1 cellular context compared by ENCODE assay signal in the genomic region with DNA sequence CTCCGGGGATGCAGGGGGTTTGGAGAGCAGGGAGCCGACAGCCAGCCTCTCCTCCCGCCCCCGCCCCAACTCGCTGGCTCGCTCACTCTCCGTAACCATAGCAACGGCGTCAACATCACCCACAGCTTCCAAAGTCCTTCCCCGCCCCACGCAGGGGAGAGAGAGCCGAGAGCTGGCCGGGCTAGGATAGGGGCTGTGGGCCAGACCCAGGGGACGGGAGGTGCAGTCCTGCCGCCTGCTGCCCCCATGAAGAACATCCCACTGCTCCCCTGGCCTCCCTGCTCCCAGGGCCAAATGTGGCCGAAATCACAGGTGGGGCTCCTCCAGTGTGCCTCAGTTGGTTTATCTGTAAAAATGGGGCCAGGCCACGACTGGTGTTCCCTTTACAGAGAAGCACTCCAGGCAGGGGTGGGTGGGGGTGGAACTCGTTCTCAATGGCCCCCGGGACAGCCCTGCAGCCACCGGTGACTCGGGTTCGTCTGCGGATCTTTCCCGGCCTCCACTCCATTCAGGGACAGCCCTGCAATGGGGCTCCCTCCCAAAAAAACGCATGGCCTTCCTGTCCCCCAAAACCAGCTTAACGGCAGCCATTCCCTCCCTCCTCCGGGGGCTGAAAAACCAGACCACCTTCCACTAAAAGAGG.
TF ChIP-seq lines count a peak whose summit lies in the region.

No MANE protein-coding gene starts in this region.

TF ChIP-seq in GM23338, 12 proteins besides CTCF, POLR2A, EP300 and RAD21 (continued from another document):
- TF ChIP-seq, protein P1, sequence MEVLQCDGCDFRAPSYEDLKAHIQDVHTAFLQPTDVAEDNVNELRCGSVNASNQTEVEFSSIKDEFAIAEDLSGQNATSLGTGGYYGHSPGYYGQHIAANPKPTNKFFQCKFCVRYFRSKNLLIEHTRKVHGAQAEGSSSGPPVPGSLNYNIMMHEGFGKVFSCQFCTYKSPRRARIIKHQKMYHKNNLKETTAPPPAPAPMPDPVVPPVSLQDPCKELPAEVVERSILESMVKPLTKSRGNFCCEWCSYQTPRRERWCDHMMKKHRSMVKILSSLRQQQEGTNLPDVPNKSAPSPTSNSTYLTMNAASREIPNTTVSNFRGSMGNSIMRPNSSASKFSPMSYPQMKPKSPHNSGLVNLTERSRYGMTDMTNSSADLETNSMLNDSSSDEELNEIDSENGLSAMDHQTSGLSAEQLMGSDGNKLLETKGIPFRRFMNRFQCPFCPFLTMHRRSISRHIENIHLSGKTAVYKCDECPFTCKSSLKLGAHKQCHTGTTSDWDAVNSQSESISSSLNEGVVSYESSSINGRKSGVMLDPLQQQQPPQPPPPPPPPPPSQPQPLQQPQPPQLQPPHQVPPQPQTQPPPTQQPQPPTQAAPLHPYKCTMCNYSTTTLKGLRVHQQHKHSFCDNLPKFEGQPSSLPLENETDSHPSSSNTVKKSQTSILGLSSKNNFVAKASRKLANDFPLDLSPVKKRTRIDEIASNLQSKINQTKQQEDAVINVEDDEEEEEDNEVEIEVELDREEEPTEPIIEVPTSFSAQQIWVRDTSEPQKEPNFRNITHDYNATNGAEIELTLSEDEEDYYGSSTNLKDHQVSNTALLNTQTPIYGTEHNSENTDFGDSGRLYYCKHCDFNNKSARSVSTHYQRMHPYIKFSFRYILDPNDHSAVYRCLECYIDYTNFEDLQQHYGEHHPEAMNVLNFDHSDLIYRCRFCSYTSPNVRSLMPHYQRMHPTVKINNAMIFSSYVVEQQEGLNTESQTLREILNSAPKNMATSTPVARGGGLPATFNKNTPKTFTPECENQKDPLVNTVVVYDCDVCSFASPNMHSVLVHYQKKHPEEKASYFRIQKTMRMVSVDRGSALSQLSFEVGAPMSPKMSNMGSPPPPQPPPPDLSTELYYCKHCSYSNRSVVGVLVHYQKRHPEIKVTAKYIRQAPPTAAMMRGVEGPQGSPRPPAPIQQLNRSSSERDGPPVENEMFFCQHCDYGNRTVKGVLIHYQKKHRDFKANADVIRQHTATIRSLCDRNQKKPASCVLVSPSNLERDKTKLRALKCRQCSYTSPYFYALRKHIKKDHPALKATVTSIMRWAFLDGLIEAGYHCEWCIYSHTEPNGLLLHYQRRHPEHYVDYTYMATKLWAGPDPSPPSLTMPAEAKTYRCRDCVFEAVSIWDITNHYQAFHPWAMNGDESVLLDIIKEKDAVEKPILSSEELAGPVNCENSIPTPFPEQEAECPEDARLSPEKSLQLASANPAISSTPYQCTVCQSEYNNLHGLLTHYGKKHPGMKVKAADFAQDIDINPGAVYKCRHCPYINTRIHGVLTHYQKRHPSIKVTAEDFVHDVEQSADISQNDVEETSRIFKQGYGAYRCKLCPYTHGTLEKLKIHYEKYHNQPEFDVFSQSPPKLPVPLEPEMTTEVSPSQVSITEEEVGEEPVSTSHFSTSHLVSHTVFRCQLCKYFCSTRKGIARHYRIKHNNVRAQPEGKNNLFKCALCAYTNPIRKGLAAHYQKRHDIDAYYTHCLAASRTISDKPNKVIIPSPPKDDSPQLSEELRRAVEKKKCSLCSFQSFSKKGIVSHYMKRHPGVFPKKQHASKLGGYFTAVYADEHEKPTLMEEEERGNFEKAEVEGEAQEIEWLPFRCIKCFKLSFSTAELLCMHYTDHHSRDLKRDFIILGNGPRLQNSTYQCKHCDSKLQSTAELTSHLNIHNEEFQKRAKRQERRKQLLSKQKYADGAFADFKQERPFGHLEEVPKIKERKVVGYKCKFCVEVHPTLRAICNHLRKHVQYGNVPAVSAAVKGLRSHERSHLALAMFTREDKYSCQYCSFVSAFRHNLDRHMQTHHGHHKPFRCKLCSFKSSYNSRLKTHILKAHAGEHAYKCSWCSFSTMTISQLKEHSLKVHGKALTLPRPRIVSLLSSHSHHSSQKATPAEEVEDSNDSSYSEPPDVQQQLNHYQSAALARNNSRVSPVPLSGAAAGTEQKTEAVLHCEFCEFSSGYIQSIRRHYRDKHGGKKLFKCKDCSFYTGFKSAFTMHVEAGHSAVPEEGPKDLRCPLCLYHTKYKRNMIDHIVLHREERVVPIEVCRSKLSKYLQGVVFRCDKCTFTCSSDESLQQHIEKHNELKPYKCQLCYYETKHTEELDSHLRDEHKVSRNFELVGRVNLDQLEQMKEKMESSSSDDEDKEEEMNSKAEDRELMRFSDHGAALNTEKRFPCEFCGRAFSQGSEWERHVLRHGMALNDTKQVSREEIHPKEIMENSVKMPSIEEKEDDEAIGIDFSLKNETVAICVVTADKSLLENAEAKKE (CRISPR knock-in tag; IDR thresholded peaks at IDR 0.05) = no peak
- TF ChIP-seq NANOG (IDR thresholded peaks at IDR 0.05; ENCODE audit: borderline replicate concordance) = no peak
